In the genomic region with DNA sequence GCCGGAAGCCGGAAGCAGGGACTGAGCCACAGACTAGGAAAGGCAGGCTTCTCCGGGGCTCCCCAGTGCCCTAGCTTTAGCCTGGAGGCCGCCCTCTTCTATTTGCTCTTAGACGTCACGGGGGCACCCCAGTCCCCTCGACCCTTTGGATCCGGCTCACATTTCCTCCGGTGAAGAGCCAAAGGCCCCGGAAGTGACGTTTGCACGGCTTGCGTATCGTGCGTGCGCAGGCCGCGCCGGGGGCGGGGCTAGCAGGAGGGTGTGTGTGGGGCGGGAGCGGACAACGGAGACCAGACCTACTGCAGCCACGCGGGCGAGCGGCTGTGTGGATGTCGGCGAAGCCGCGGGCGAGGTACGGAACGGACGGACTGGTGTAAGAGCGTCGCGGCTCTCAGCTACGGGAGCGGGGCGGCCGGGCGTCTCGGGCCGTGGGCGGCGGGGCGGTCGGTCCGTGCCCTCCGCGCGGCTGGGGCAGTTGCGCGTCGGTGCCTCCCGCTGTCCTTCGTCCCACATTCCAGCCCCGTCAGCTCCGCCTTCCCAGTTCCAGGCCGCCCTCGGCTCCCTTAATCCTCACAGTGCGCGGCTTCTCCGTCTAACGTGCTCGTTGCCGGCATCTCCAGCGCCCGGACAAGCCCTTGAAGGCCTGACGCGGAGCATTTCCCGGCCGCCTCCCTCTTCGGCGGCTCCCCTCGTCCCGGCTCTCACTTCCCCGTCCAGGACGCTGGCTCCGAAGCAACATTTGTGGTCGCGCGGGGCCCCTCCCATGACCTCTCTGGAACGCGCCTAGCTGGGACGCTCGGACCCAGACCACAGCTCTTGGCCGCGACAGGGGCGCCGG, we compare ENCODE assay signal across 8 cellular contexts. TPM values are rescaled to one million over a fixed set of nuclear protein-coding genes. Genes with fewer than 3 reads are reported as not detected.
DNase-seq lines count a peak whose midpoint lies in the region; ATAC-seq, FAIRE-seq and TF ChIP-seq lines count a peak whose summit lies in the region.

No MANE protein-coding gene starts in this region.

- H3K4me3 ChIP-seq in Caco-2 (ENCODE audit: low read depth, low read length) (peak overlapping the region; percentile 96), endocrine pancreas (ENCODE audit: control insufficient read depth, insufficient read depth, low read length) (peak overlapping the region; percentile 38)

- intact Hi-C loops in Caco-2 (cut with micrococcal nuclease; ENCODE audit: unreplicated experiment): loop anchor here (1.0 to 10.0 kb wide), 7 partner anchors 28 to 340 kb away; partner anchors contain the start of genes SBDS and TYW1

- H3K36me3 Mint-ChIP-seq in Caco-2 (ENCODE audit: insufficient read depth, unreplicated experiment): peaks cover 63% of the 10 kb centered on the region

- FAIRE-seq in HTR-8/SVneo (lab: Jason Lieb, UNC): peak; percentile 52

- H3K9ac ChIP-seq in endocrine pancreas (ENCODE audit: control insufficient read depth, insufficient read depth, low read length): peak overlapping the region; percentile 82

- DNase-seq in Caco-2: peak; percentile 99 to 100
- DNase-seq in HTR-8/SVneo (ENCODE audit: insufficient read length, low spot score): peak; percentile 94
- DNase-seq in NOMO-1 treated with DMSO at 0.1 percent for 48 hours (lab: John Stamatoyannopoulos, UW; ENCODE audit: unreplicated experiment): peak; percentile 96
- DNase-seq in activated CD8-positive, alpha-beta memory T cell treated with anti-CD3 and anti-CD28 coated beads, Interleukin-2, amount 50 U/mL, for 1 hour (ENCODE audit: extremely low read depth): peak; percentile 96
- DNase-seq in mesenteric fat pad (ENCODE audit: low spot score): peak; percentile 100
- DNase-seq in stimulated activated CD8-positive, alpha-beta memory T cell treated with anti-CD3 and anti-CD28 coated beads, Interleukin-15, amount 100 ng/mL, for 1 hour (ENCODE audit: low read depth): peak; percentile 97

- peaks cover 15% of the 10 kb centered on the region for H3K4me1 Mint-ChIP-seq in Caco-2 (ENCODE audit: low read depth, unreplicated experiment)

- POLR2A ChIA-PET in Caco-2 (lab: Charles Lee): interaction anchor here (0.5 to 2.5 kb wide), 12 partner anchors 10 to 873 kb away, joined by 3 to 16 read pairs (median 4); partner anchors contain the start of gene KCTD7

- no peaks in the 10 kb centered on the region for H3K36me3 ChIP-seq in Caco-2 (ENCODE audit: control insufficient read depth, insufficient read depth, low read length)
- H3K36me3 ChIP-seq in endocrine pancreas (ENCODE audit: control insufficient read depth, insufficient read depth, low read length): no peaks in the 10 kb centered on the region

- H3K27ac Mint-ChIP-seq in Caco-2 (ENCODE audit: unreplicated experiment): peak overlapping the region; percentile 98

- no TSS peak for BruUV-seq in Caco-2 (replicated peaks; lab: Mats Ljungman, UMichigan)

- no peaks in the 10 kb centered on the region for H3K27me3 ChIP-seq in Caco-2 (replicated peaks; ENCODE audit: control insufficient read depth, insufficient read depth, low read length)
- no peaks in the 10 kb centered on the region for H3K27me3 ChIP-seq in endocrine pancreas (ENCODE audit: control insufficient read depth, insufficient read depth, low read length)

- H3K4me1 ChIP-seq in Caco-2 (no peaks in the 10 kb centered on the region), endocrine pancreas (ENCODE audit: control insufficient read depth, insufficient read depth, low read length) (no peaks in the 10 kb centered on the region)

- H3K9me3 Mint-ChIP-seq in Caco-2 (ENCODE audit: unreplicated experiment): no peaks in the 10 kb centered on the region

- TF ChIP-seq CTCF in Caco-2 (IDR thresholded peaks at IDR 0.05; ENCODE audit: insufficient read depth in 1 of 2, low read depth in 1 of 2, low read length in 1 of 2, severe bottlenecking in 1 of 2, unreplicated experiment in 1 of 2): no peak

- peak; percentile 86 for ATAC-seq in GM21381 (IDR thresholded peaks at IDR 0.05; ENCODE audit: unreplicated experiment)

- peak overlapping the region; percentile 97 for H3K4me3 Mint-ChIP-seq in Caco-2 (ENCODE audit: unreplicated experiment)

- CTCF ChIA-PET in Caco-2 (lab: Charles Lee): interaction anchor here (0.6 to 1.4 kb wide), 4 partner anchors 11 to 166 kb away, joined by 3 to 4 read pairs (median 4); no protein-coding TSS in a partner anchor

- no peaks in the 10 kb centered on the region for H3K9me3 ChIP-seq in Caco-2
- no peaks in the 10 kb centered on the region for H3K9me3 ChIP-seq in endocrine pancreas (ENCODE audit: control insufficient read depth, low read length)

- no peaks in the 10 kb centered on the region for H3K27me3 Mint-ChIP-seq in Caco-2 (ENCODE audit: insufficient read depth, unreplicated experiment)

RNA-seq across cellular contexts. Expression of gene KCTD7, which starts 25.8 kb away (rescaled TPM):
- total RNA-seq in Caco-2 (2022) (17.0 and 17.3 TPM in 2 replicates), mesenteric fat pad (7.9 TPM)

Comparison
In these comparisons a context has a peak if more than half of its experiments do, and no peak if none do; other contexts are left out.
1. Peak in every context shown above with its lines: DNase-seq, ATAC-seq and H3K4me3 ChIP-seq.